Comparison of ENCODE assay signal across 8 cellular contexts in genomic region chr1:41739061-41739955, GRCh38.
A peak's percentile ranks its signal among the peaks of the same experiment; 100 is the strongest.
DNase-seq lines count a peak whose midpoint lies in the region; ATAC-seq and TF ChIP-seq lines count a peak whose summit lies in the region.

No MANE protein-coding gene starts in this region.

- no peak overlapping the region for H3K9ac ChIP-seq in neural progenitor cell
- H3K9ac ChIP-seq in subcutaneous abdominal adipose tissue (ENCODE audit: low read length in 5 of 5) = peak overlapping the region in 4 of 5 donors; percentile 35 to 73 (median 54)

- H3K4me1 Mint-ChIP-seq in activated CD8-positive, alpha-beta T cell treated with anti-CD3 and anti-CD28 coated beads for 36 hours (ENCODE audit: low read depth) = peaks cover 92% of the 10 kb centered on the region
- peaks cover 24% of the 10 kb centered on the region for H3K4me1 Mint-ChIP-seq in neural progenitor cell

- H3K27me3 ChIP-seq in AG04450 (ENCODE audit: control insufficient read depth, insufficient read depth, low read length) (no peaks in the 10 kb centered on the region), neural progenitor cell (no peaks in the 10 kb centered on the region), subcutaneous abdominal adipose tissue (ENCODE audit: control insufficient read depth in 5 of 5, insufficient read depth in 4 of 5, low read length in 5 of 5) (no peaks in the 10 kb centered on the region)
- H3K27me3 ChIP-seq in effector memory CD4-positive, alpha-beta T cell (replicated peaks; ENCODE audit: control insufficient read depth, insufficient read depth, low read length, poor library complexity, severe bottlenecking) = no peaks in the 10 kb centered on the region

- H3K4me3 Mint-ChIP-seq in activated CD8-positive, alpha-beta T cell treated with anti-CD3 and anti-CD28 coated beads for 36 hours = peak overlapping the region; percentile 67
- H3K4me3 Mint-ChIP-seq in neural progenitor cell = no peak overlapping the region

- H3K27ac ChIP-seq in AG04450 (ENCODE audit: low read depth, low read length) = peak overlapping the region; percentile 61
- H3K27ac ChIP-seq in effector memory CD4-positive, alpha-beta T cell (ENCODE audit: insufficient read depth, low read length, poor library complexity, severe bottlenecking) = no peak overlapping the region
- no peak overlapping the region for H3K27ac ChIP-seq in neural progenitor cell
- H3K27ac ChIP-seq in subcutaneous abdominal adipose tissue (ENCODE audit: low read depth, low read length) = peak overlapping the region; percentile 29

- H3K4me1 ChIP-seq in effector memory CD4-positive, alpha-beta T cell (ENCODE audit: control insufficient read depth, insufficient read depth, low read length, poor library complexity, severe bottlenecking) = peaks cover 16% of the 10 kb centered on the region
- H3K4me1 ChIP-seq in neural progenitor cell = peaks cover 11% of the 10 kb centered on the region
- H3K4me1 ChIP-seq in subcutaneous abdominal adipose tissue (ENCODE audit: control insufficient read depth in 5 of 5, insufficient read depth in 5 of 5, low read length in 5 of 5) = peaks cover 1 to 66% (median 40%) of the 10 kb centered on the region in 5 donors

- H4K20me1 ChIP-seq in neural progenitor cell (ENCODE audit: low read depth) = no peaks in the 10 kb centered on the region

- CTCF ChIA-PET in AG04450 (lab: Charles Lee) = no interaction called here
- CTCF ChIA-PET in activated CD8-positive, alpha-beta T cell treated with anti-CD3 and anti-CD28 coated beads for 36 hours (lab: Charles Lee) = interaction anchor here (0.8 to 1.7 kb wide), 7 partner anchors 12 to 166 kb away, joined by 3 to 5 read pairs (median 3); no protein-coding TSS in a partner anchor

- no peaks in the 10 kb centered on the region for H3K36me3 Mint-ChIP-seq in activated CD8-positive, alpha-beta T cell treated with anti-CD3 and anti-CD28 coated beads for 36 hours (ENCODE audit: low read depth)
- no peaks in the 10 kb centered on the region for H3K36me3 Mint-ChIP-seq in neural progenitor cell

- H3K9me3 ChIP-seq in AG04450 (ENCODE audit: control insufficient read depth, insufficient read depth, low read length) (no peaks in the 10 kb centered on the region; the same call in 1 of the 2 replicates), neural progenitor cell (ENCODE audit: low read depth) (no peaks in the 10 kb centered on the region), subcutaneous abdominal adipose tissue (ENCODE audit: control insufficient read depth in 5 of 5, low read length in 5 of 5) (no peaks in the 10 kb centered on the region)
- H3K9me3 ChIP-seq in effector memory CD4-positive, alpha-beta T cell (ENCODE audit: control insufficient read depth, low read length) = no peaks in the 10 kb centered on the region

- intact Hi-C loops in activated CD8-positive, alpha-beta T cell treated with anti-CD3 and anti-CD28 coated beads for 36 hours (cut with micrococcal nuclease) = no loop called here

- H3F3A ChIP-seq in neural progenitor cell (ENCODE audit: low read depth) = no peaks in the 10 kb centered on the region

- DNase-seq in AG04450 (ENCODE audit: low read depth, low spot score) (peak; percentile 54), Kasumi-1 (lab: John Stamatoyannopoulos, UW) (peak; percentile 97 to 98), neural progenitor cell (ENCODE audit: low spot score) (no peak)
- peak; percentile 95 for DNase-seq in activated CD8-positive, alpha-beta T cell treated with anti-CD3 and anti-CD28 coated beads for 36 hours
- peak; percentile 51 to 73 (median 66) for DNase-seq in effector memory CD4-positive, alpha-beta T cell

- no peaks in the 10 kb centered on the region for H3K36me3 ChIP-seq in effector memory CD4-positive, alpha-beta T cell (ENCODE audit: control insufficient read depth, insufficient read depth, low read length)
- H3K36me3 ChIP-seq in neural progenitor cell = no peaks in the 10 kb centered on the region
- H3K36me3 ChIP-seq in subcutaneous abdominal adipose tissue (ENCODE audit: control insufficient read depth in 5 of 5, insufficient read depth in 5 of 5, low read length in 5 of 5) = no peaks in the 10 kb centered on the region

- peak overlapping the region; percentile 95 for H3K27ac Mint-ChIP-seq in activated CD8-positive, alpha-beta T cell treated with anti-CD3 and anti-CD28 coated beads for 36 hours
- peak overlapping the region; percentile 10 for H3K27ac Mint-ChIP-seq in neural progenitor cell

- H3K4me3 ChIP-seq in AG04450 (ENCODE audit: low read depth, low read length) (no peak overlapping the region), neural progenitor cell (no peak overlapping the region), subcutaneous abdominal adipose tissue (ENCODE audit: low read depth in 1 of 5, low read length in 5 of 5) (peak overlapping the region; percentile 5 to 53 (median 31))
- peak overlapping the region; percentile 33 for H3K4me3 ChIP-seq in effector memory CD4-positive, alpha-beta T cell (ENCODE audit: insufficient read depth, low read depth, low read length, poor library complexity, severe bottlenecking)

- ATAC-seq in GM19452 (IDR thresholded peaks at IDR 0.05; ENCODE audit: unreplicated experiment) (peak; percentile 62), HG03095 (IDR thresholded peaks at IDR 0.05; ENCODE audit: unreplicated experiment) (no peak)
- peak; percentile 47 for ATAC-seq in activated CD8-positive, alpha-beta T cell treated with anti-CD3 and anti-CD28 coated beads for 36 hours

- no peaks in the 10 kb centered on the region for H3K9me3 Mint-ChIP-seq in activated CD8-positive, alpha-beta T cell treated with anti-CD3 and anti-CD28 coated beads for 36 hours
- H3K9me3 Mint-ChIP-seq in neural progenitor cell = no peaks in the 10 kb centered on the region

- no peak overlapping the region for H2AFZ ChIP-seq in neural progenitor cell (replicated peaks)

- H3K4me2 ChIP-seq in neural progenitor cell = no peak overlapping the region

- no peaks in the 10 kb centered on the region for H3K27me3 Mint-ChIP-seq in activated CD8-positive, alpha-beta T cell treated with anti-CD3 and anti-CD28 coated beads for 36 hours
- H3K27me3 Mint-ChIP-seq in neural progenitor cell (ENCODE audit: insufficient read depth, low read depth) = peaks cover 3% of the 10 kb centered on the region

- POLR2A ChIA-PET in AG04450 (lab: Yijun Ruan, JAX) = interaction anchor here (0.7 kb wide), 1 partner anchor 12 kb away, joined by 3 read pairs; no protein-coding TSS in a partner anchor
- POLR2A ChIA-PET in activated CD8-positive, alpha-beta T cell treated with anti-CD3 and anti-CD28 coated beads for 36 hours (lab: Charles Lee) = interaction anchor here (0.8 to 4.1 kb wide), 11 partner anchors 11 to 78 kb away, joined by 3 to 23 read pairs (median 4); no protein-coding TSS in a partner anchor

- TF ChIP-seq CTCF in AG04450 (IDR thresholded peaks at IDR 0.05; ENCODE audit: low read depth, low read length) = no peak
- no peak for TF ChIP-seq CTCF in activated CD8-positive, alpha-beta T cell treated with anti-CD3 and anti-CD28 coated beads for 36 hours (IDR thresholded peaks at IDR 0.05)
- no peak for TF ChIP-seq CTCF in neural progenitor cell (IDR thresholded peaks at IDR 0.05)

- no peaks in the 10 kb centered on the region for H3K79me2 ChIP-seq in neural progenitor cell (ENCODE audit: low read depth)

Comparison
In these comparisons a context has a peak if more than half of its experiments do, and no peak if none do; other contexts are left out.
1. H3K27ac ChIP-seq: peak in AG04450 (single experiment) and subcutaneous abdominal adipose tissue (single experiment); none in effector memory CD4-positive, alpha-beta T cell (single experiment) and neural progenitor cell (single experiment).
2. H3K4me3 ChIP-seq: peak in effector memory CD4-positive, alpha-beta T cell (single experiment) and subcutaneous abdominal adipose tissue (5 of 5); none in AG04450 (single experiment) and neural progenitor cell (single experiment).